ENCODE assay signal across 1 cellular context in the genomic region with DNA sequence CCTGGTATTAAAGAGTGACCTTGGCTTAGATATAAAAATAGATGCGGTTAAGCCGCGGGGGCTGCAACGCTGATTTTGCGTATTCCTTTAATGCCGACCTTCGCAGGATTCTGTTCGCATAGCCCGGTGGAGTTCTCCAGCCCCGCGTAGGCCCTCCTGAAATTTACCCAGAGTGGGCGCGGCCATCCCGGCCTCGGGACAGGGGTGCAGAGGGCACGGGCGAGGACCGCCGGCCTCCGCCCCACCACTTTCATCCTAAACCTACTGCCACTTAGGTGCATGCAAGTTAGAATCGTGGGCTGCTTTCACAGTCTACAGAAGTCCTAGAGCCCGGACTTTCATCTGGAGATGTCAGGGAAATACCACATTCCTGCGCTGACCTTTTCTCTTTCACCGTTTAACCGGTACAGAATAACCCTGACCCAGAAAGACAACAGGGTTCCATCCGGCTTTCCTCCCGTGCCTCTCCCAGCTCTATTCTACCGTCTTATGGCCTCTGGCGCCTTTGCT.
TF ChIP-seq lines count a peak whose summit lies in the region.

No MANE protein-coding gene starts in this region.

TF ChIP-seq in HepG2, 621 proteins besides CTCF, POLR2A, EP300 and RAD21 (continued from another document and continues in another):
- TF ChIP-seq, protein P1, sequence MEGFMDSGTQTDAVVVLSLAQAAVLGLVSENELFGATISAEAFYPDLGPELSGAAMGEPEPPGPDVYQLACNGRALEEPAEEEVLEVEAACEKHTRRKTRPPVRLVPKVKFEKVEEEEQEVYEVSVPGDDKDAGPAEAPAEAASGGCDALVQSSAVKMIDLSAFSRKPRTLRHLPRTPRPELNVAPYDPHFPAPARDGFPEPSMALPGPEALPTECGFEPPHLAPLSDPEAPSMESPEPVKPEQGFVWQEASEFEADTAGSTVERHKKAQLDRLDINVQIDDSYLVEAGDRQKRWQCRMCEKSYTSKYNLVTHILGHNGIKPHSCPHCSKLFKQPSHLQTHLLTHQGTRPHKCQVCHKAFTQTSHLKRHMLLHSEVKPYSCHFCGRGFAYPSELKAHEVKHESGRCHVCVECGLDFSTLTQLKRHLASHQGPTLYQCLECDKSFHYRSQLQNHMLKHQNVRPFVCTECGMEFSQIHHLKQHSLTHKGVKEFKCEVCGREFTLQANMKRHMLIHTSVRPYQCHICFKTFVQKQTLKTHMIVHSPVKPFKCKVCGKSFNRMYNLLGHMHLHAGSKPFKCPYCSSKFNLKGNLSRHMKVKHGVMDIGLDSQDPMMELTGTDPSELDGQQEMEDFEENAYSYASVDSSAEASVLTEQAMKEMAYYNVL (CRISPR knock-in tag; IDR thresholded peaks at IDR 0.05; ENCODE audit: borderline replicate concordance): peak; percentile 89
- TF ChIP-seq MIXL1 (CRISPR knock-in tag; IDR thresholded peaks at IDR 0.05): no peak; the same call in 1 of the 2 replicates
- TF ChIP-seq CREM (IDR thresholded peaks at IDR 0.05): peak; percentile 65
- no peak for TF ChIP-seq CREM (CRISPR knock-in tag; IDR thresholded peaks at IDR 0.05)
- no peak for TF ChIP-seq ZSCAN30 (CRISPR knock-in tag; IDR thresholded peaks at IDR 0.05)
- TF ChIP-seq ZNF17 (CRISPR knock-in tag; IDR thresholded peaks at IDR 0.05): no peak
- TF ChIP-seq ETV5 (CRISPR knock-in tag; IDR thresholded peaks at IDR 0.05; ENCODE audit: borderline replicate concordance): peak; percentile 84
- no peak for TF ChIP-seq FOXP1 (IDR thresholded peaks at IDR 0.05)
- no peak; the same call in 1 of the 2 replicates for TF ChIP-seq FOXP1 (CRISPR knock-in tag; IDR thresholded peaks at IDR 0.05)
- TF ChIP-seq CHCHD3 (CRISPR knock-in tag; IDR thresholded peaks at IDR 0.05): no peak
- no peak for TF ChIP-seq JUND (CRISPR knock-in tag; IDR thresholded peaks at IDR 0.05)
- TF ChIP-seq, protein P2, sequence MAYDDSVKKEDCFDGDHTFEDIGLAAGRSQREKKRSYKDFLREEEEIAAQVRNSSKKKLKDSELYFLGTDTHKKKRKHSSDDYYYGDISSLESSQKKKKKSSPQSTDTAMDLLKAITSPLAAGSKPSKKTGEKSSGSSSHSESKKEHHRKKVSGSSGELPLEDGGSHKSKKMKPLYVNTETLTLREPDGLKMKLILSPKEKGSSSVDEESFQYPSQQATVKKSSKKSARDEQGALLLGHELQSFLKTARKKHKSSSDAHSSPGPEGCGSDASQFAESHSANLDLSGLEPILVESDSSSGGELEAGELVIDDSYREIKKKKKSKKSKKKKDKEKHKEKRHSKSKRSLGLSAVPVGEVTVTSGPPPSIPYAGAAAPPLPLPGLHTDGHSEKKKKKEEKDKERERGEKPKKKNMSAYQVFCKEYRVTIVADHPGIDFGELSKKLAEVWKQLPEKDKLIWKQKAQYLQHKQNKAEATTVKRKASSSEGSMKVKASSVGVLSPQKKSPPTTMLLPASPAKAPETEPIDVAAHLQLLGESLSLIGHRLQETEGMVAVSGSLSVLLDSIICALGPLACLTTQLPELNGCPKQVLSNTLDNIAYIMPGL (CRISPR knock-in tag; IDR thresholded peaks at IDR 0.05; ENCODE audit: borderline replicate concordance in 1 of 2, low read depth in 1 of 2): peak; percentile 60 to 61; a peak in 3 of 4 replicates
- peak; percentile 18; the same call in 1 of the 2 replicates for TF ChIP-seq ZNF629 (CRISPR knock-in tag; conservative IDR thresholded peaks at IDR 0.05)
- TF ChIP-seq, protein P3, sequence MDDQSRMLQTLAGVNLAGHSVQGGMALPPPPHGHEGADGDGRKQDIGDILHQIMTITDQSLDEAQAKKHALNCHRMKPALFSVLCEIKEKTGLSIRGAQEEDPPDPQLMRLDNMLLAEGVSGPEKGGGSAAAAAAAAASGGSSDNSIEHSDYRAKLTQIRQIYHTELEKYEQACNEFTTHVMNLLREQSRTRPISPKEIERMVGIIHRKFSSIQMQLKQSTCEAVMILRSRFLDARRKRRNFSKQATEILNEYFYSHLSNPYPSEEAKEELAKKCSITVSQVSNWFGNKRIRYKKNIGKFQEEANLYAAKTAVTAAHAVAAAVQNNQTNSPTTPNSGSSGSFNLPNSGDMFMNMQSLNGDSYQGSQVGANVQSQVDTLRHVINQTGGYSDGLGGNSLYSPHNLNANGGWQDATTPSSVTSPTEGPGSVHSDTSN (CRISPR knock-in tag; IDR thresholded peaks at IDR 0.05; ENCODE audit: borderline replicate concordance): no peak
- TF ChIP-seq ZNF253 (CRISPR knock-in tag; IDR thresholded peaks at IDR 0.05; ENCODE audit: borderline replicate concordance): no peak
- no peak for TF ChIP-seq PAF1 (CRISPR knock-in tag; IDR thresholded peaks at IDR 0.05)
- TF ChIP-seq MATR3 (CRISPR knock-in tag; IDR thresholded peaks at IDR 0.05): no peak
- TF ChIP-seq PAX8 (CRISPR knock-in tag; IDR thresholded peaks at IDR 0.05; ENCODE audit: borderline replicate concordance): no peak
- peak; percentile 68; the same call in 1 of the 2 replicates for TF ChIP-seq FOXO1 (CRISPR knock-in tag; IDR thresholded peaks at IDR 0.05)
- TF ChIP-seq, protein P4, sequence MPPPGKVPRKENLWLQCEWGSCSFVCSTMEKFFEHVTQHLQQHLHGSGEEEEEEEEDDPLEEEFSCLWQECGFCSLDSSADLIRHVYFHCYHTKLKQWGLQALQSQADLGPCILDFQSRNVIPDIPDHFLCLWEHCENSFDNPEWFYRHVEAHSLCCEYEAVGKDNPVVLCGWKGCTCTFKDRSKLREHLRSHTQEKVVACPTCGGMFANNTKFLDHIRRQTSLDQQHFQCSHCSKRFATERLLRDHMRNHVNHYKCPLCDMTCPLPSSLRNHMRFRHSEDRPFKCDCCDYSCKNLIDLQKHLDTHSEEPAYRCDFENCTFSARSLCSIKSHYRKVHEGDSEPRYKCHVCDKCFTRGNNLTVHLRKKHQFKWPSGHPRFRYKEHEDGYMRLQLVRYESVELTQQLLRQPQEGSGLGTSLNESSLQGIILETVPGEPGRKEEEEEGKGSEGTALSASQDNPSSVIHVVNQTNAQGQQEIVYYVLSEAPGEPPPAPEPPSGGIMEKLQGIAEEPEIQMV (CRISPR knock-in tag; IDR thresholded peaks at IDR 0.05; ENCODE audit: low read depth): no peak
- no peak for TF ChIP-seq ZNF891 (CRISPR knock-in tag; IDR thresholded peaks at IDR 0.05)
- TF ChIP-seq GABPB1 (CRISPR knock-in tag; IDR thresholded peaks at IDR 0.05): peak; percentile 50
- TF ChIP-seq, protein P5, sequence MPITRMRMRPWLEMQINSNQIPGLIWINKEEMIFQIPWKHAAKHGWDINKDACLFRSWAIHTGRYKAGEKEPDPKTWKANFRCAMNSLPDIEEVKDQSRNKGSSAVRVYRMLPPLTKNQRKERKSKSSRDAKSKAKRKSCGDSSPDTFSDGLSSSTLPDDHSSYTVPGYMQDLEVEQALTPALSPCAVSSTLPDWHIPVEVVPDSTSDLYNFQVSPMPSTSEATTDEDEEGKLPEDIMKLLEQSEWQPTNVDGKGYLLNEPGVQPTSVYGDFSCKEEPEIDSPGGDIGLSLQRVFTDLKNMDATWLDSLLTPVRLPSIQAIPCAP (CRISPR knock-in tag; IDR thresholded peaks at IDR 0.05; ENCODE audit: low read depth): no peak
- TF ChIP-seq MYNN (CRISPR knock-in tag; IDR thresholded peaks at IDR 0.05; ENCODE audit: low read depth): peak; percentile 31; the same call in 1 of the 2 replicates
- TF ChIP-seq DPF2 (CRISPR knock-in tag; IDR thresholded peaks at IDR 0.05; ENCODE audit: borderline replicate concordance, low read depth): peak; percentile 31; the same call in 1 of the 2 replicates
- no peak; the same call in 1 of the 2 replicates for TF ChIP-seq ZFY (CRISPR knock-in tag; IDR thresholded peaks at IDR 0.05)
- TF ChIP-seq, protein P6, sequence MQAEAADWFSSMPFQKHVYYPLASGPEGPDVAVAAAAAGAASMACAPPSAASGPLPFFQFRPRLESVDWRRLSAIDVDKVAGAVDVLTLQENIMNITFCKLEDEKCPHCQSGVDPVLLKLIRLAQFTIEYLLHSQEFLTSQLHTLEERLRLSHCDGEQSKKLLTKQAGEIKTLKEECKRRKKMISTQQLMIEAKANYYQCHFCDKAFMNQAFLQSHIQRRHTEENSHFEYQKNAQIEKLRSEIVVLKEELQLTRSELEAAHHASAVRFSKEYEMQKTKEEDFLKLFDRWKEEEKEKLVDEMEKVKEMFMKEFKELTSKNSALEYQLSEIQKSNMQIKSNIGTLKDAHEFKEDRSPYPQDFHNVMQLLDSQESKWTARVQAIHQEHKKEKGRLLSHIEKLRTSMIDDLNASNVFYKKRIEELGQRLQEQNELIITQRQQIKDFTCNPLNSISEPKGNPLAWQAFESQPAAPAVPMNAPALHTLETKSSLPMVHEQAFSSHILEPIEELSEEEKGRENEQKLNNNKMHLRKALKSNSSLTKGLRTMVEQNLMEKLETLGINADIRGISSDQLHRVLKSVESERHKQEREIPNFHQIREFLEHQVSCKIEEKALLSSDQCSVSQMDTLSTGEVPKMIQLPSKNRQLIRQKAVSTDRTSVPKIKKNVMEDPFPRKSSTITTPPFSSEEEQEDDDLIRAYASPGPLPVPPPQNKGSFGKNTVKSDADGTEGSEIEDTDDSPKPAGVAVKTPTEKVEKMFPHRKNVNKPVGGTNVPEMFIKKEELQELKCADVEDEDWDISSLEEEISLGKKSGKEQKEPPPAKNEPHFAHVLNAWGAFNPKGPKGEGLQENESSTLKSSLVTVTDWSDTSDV (CRISPR knock-in tag; IDR thresholded peaks at IDR 0.05): no peak
- TF ChIP-seq, protein P7, sequence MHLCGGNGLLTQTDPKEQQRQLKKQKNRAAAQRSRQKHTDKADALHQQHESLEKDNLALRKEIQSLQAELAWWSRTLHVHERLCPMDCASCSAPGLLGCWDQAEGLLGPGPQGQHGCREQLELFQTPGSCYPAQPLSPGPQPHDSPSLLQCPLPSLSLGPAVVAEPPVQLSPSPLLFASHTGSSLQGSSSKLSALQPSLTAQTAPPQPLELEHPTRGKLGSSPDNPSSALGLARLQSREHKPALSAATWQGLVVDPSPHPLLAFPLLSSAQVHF (CRISPR knock-in tag; IDR thresholded peaks at IDR 0.05): no peak
- no peak for TF ChIP-seq SRF (IDR thresholded peaks at IDR 0.05; ENCODE audit: low read depth, low read length)
- TF ChIP-seq ZNF335 (CRISPR knock-in tag; IDR thresholded peaks at IDR 0.05): no peak
- peak; percentile 57 for TF ChIP-seq HOXA3 (CRISPR knock-in tag; IDR thresholded peaks at IDR 0.05)
- peak; percentile 85 for TF ChIP-seq PPARG (CRISPR knock-in tag; conservative IDR thresholded peaks at IDR 0.05)
- TF ChIP-seq MAZ (IDR thresholded peaks at IDR 0.05; ENCODE audit: borderline replicate concordance, low read depth, low read length): no peak
- TF ChIP-seq MAZ (CRISPR knock-in tag; IDR thresholded peaks at IDR 0.05; ENCODE audit: low read depth): peak; percentile 48; the same call in 1 of the 2 replicates
- TF ChIP-seq, protein P8, sequence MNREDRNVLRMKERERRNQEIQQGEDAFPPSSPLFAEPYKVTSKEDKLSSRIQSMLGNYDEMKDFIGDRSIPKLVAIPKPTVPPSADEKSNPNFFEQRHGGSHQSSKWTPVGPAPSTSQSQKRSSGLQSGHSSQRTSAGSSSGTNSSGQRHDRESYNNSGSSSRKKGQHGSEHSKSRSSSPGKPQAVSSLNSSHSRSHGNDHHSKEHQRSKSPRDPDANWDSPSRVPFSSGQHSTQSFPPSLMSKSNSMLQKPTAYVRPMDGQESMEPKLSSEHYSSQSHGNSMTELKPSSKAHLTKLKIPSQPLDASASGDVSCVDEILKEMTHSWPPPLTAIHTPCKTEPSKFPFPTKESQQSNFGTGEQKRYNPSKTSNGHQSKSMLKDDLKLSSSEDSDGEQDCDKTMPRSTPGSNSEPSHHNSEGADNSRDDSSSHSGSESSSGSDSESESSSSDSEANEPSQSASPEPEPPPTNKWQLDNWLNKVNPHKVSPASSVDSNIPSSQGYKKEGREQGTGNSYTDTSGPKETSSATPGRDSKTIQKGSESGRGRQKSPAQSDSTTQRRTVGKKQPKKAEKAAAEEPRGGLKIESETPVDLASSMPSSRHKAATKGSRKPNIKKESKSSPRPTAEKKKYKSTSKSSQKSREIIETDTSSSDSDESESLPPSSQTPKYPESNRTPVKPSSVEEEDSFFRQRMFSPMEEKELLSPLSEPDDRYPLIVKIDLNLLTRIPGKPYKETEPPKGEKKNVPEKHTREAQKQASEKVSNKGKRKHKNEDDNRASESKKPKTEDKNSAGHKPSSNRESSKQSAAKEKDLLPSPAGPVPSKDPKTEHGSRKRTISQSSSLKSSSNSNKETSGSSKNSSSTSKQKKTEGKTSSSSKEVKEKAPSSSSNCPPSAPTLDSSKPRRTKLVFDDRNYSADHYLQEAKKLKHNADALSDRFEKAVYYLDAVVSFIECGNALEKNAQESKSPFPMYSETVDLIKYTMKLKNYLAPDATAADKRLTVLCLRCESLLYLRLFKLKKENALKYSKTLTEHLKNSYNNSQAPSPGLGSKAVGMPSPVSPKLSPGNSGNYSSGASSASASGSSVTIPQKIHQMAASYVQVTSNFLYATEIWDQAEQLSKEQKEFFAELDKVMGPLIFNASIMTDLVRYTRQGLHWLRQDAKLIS (CRISPR knock-in tag; IDR thresholded peaks at IDR 0.05): peak; percentile 94; the same call in 1 of the 2 replicates
- no peak for TF ChIP-seq KAT7 (CRISPR knock-in tag; IDR thresholded peaks at IDR 0.05; ENCODE audit: borderline replicate concordance)
- peak; percentile 56; the same call in 1 of the 2 replicates for TF ChIP-seq FOXK2 (IDR thresholded peaks at IDR 0.05)
- no peak for TF ChIP-seq ZNF382 (CRISPR knock-in tag; IDR thresholded peaks at IDR 0.05; ENCODE audit: borderline replicate concordance)
- TF ChIP-seq, protein P9, sequence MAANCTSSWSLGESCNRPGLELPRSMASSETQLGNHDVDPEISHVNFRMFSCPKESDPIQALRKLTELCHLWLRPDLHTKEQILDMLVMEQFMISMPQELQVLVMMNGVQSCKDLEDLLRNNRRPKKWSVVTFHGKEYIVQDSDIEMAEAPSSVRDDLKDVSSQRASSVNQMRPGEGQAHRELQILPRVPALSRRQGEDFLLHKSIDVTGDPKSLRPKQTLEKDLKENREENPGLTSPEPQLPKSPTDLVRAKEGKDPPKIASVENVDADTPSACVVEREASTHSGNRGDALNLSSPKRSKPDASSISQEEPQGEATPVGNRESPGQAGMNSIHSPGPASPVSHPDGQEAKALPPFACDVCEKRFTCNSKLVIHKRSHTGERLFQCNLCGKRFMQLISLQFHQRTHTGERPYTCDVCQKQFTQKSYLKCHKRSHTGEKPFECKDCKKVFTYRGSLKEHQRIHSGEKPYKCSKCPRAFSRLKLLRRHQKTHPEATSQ (CRISPR knock-in tag; IDR thresholded peaks at IDR 0.05; ENCODE audit: borderline replicate concordance): no peak
